In the genomic region with DNA sequence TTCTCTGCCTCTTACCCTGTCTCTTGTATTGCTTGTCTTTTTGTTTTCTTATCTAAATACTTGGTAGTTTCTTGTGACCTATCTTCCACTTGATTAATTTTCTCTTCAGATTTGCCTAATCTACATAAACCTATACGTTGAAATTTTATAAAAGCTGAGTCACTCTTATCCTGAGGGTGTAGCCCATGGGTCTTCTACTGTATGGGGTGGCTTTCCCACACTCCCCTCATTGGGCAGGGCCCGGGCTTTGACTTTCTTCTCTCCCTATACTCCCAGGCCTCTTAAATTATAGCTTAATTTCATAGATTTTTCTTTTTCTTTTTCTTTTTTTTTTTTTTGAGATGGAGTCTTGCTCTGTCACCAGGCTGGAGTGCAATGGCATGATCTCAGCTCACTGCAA, we compare ENCODE assay signal across 6 cellular contexts.
DNase-seq lines count a peak whose midpoint lies in the region; ATAC-seq and TF ChIP-seq lines count a peak whose summit lies in the region.
"Not testable (repeated sequence)": the region's sequence is repeated elsewhere in the genome, so short reads cannot be mapped to it uniquely, and the experiment has no call there.

No MANE protein-coding gene starts in this region.

- CTCF ChIA-PET in activated CD8-positive, alpha-beta T cell treated with anti-CD3 and anti-CD28 coated beads for 36 hours (lab: Charles Lee) = not testable (repeated sequence)
- CTCF ChIA-PET in activated naive CD4-positive, alpha-beta T cell treated with anti-CD3 and anti-CD28 coated beads for 36 hours (lab: Charles Lee) = interaction anchor here (1.1 kb wide), 1 partner anchor 68 kb away, joined by 5 read pairs; no protein-coding TSS in a partner anchor

- H3K36me3 Mint-ChIP-seq in activated CD8-positive, alpha-beta T cell treated with anti-CD3 and anti-CD28 coated beads for 36 hours (ENCODE audit: low read depth) = peaks cover 25% of the 10 kb centered on the region
- H3K36me3 Mint-ChIP-seq in activated naive CD4-positive, alpha-beta T cell treated with anti-CD3 and anti-CD28 coated beads for 36 hours (ENCODE audit: low read depth) = peaks cover 13% of the 10 kb centered on the region
- peaks cover 26% of the 10 kb centered on the region for H3K36me3 Mint-ChIP-seq in activated naive CD8-positive, alpha-beta T cell treated with anti-CD3 and anti-CD28 coated beads, Interleukin-2, amount 50 U/mL, for 24 hours (ENCODE audit: low read depth)
- H3K36me3 Mint-ChIP-seq in endothelial cell (ENCODE audit: low read depth, unreplicated experiment) = not testable (repeated sequence)
- H3K36me3 Mint-ChIP-seq in naive thymus-derived CD8-positive, alpha-beta T cell = peaks cover 0 to 83% (median 11%) of the 10 kb centered on the region in 3 donors
- peaks cover 26% of the 10 kb centered on the region for H3K36me3 Mint-ChIP-seq in stimulated activated memory B cell treated with anti-CD40 and anti-IgM and Interleukin-4, amounts not matched to agents 10 μg/mL and 1 μg/mL and 100 μg/mL, for 72 hours

- peak overlapping the region; percentile 59 for H3K27ac Mint-ChIP-seq in activated CD8-positive, alpha-beta T cell treated with anti-CD3 and anti-CD28 coated beads for 36 hours
- peak overlapping the region; percentile 65 for H3K27ac Mint-ChIP-seq in activated naive CD4-positive, alpha-beta T cell treated with anti-CD3 and anti-CD28 coated beads for 36 hours
- H3K27ac Mint-ChIP-seq in activated naive CD8-positive, alpha-beta T cell treated with anti-CD3 and anti-CD28 coated beads, Interleukin-2, amount 50 U/mL, for 24 hours = peak overlapping the region; percentile 55
- not testable (repeated sequence) for H3K27ac Mint-ChIP-seq in endothelial cell (ENCODE audit: unreplicated experiment)
- H3K27ac Mint-ChIP-seq in naive thymus-derived CD8-positive, alpha-beta T cell = peak overlapping the region in 7 of 10 donors; percentile 31 to 91 (median 65)
- H3K27ac Mint-ChIP-seq in stimulated activated memory B cell treated with anti-CD40 and anti-IgM and Interleukin-4, amounts not matched to agents 10 μg/mL and 1 μg/mL and 100 μg/mL, for 72 hours = peak overlapping the region; percentile 45

- ATAC-seq in activated CD8-positive, alpha-beta T cell treated with anti-CD3 and anti-CD28 coated beads for 36 hours; activated naive CD8-positive, alpha-beta T cell treated with anti-CD3 and anti-CD28 coated beads, Interleukin-2, amount 50 U/mL, for 24 hours; naive thymus-derived CD8-positive, alpha-beta T cell; stimulated activated memory B cell treated with anti-CD40 and anti-IgM and Interleukin-4, amounts not matched to agents 10 μg/mL and 1 μg/mL and 100 μg/mL, for 72 hours: not testable (repeated sequence)

- TF ChIP-seq CTCF in activated CD8-positive, alpha-beta T cell treated with anti-CD3 and anti-CD28 coated beads for 36 hours (IDR thresholded peaks at IDR 0.05); endothelial cell (IDR thresholded peaks at IDR 0.05; ENCODE audit: unreplicated experiment): not testable (repeated sequence)

- not testable (repeated sequence) for H3K4me3 Mint-ChIP-seq in activated CD8-positive, alpha-beta T cell treated with anti-CD3 and anti-CD28 coated beads for 36 hours; activated naive CD4-positive, alpha-beta T cell treated with anti-CD3 and anti-CD28 coated beads for 36 hours; activated naive CD8-positive, alpha-beta T cell treated with anti-CD3 and anti-CD28 coated beads, Interleukin-2, amount 50 U/mL, for 24 hours; naive thymus-derived CD8-positive, alpha-beta T cell; stimulated activated memory B cell treated with anti-CD40 and anti-IgM and Interleukin-4, amounts not matched to agents 10 μg/mL and 1 μg/mL and 100 μg/mL, for 72 hours
- peak overlapping the region; percentile 3 for H3K4me3 Mint-ChIP-seq in endothelial cell (ENCODE audit: unreplicated experiment)

- POLR2A ChIA-PET in activated CD8-positive, alpha-beta T cell treated with anti-CD3 and anti-CD28 coated beads for 36 hours (lab: Charles Lee) = interaction anchor here (0.6 kb wide), 1 partner anchor 658 kb away, joined by 3 read pairs; no protein-coding TSS in a partner anchor
- POLR2A ChIA-PET in naive thymus-derived CD8-positive, alpha-beta T cell (lab: Charles Lee) = interaction anchor here (0.7 kb wide), 1 partner anchor 343 kb away, joined by 3 read pairs; no protein-coding TSS in a partner anchor

- not testable (repeated sequence) for H3K9me3 Mint-ChIP-seq in activated CD8-positive, alpha-beta T cell treated with anti-CD3 and anti-CD28 coated beads for 36 hours; activated naive CD4-positive, alpha-beta T cell treated with anti-CD3 and anti-CD28 coated beads for 36 hours; activated naive CD8-positive, alpha-beta T cell treated with anti-CD3 and anti-CD28 coated beads, Interleukin-2, amount 50 U/mL, for 24 hours; endothelial cell (ENCODE audit: unreplicated experiment); naive thymus-derived CD8-positive, alpha-beta T cell; stimulated activated memory B cell treated with anti-CD40 and anti-IgM and Interleukin-4, amounts not matched to agents 10 μg/mL and 1 μg/mL and 100 μg/mL, for 72 hours

- not testable (repeated sequence) for H3K27me3 Mint-ChIP-seq in activated CD8-positive, alpha-beta T cell treated with anti-CD3 and anti-CD28 coated beads for 36 hours; activated naive CD4-positive, alpha-beta T cell treated with anti-CD3 and anti-CD28 coated beads for 36 hours (ENCODE audit: low read depth); activated naive CD8-positive, alpha-beta T cell treated with anti-CD3 and anti-CD28 coated beads, Interleukin-2, amount 50 U/mL, for 24 hours; endothelial cell (ENCODE audit: unreplicated experiment); naive thymus-derived CD8-positive, alpha-beta T cell; stimulated activated memory B cell treated with anti-CD40 and anti-IgM and Interleukin-4, amounts not matched to agents 10 μg/mL and 1 μg/mL and 100 μg/mL, for 72 hours

- intact Hi-C loops in activated CD8-positive, alpha-beta T cell treated with anti-CD3 and anti-CD28 coated beads for 36 hours (cut with micrococcal nuclease); activated naive CD4-positive, alpha-beta T cell treated with anti-CD3 and anti-CD28 coated beads for 36 hours (cut with micrococcal nuclease): not testable (repeated sequence)

- H3K4me1 Mint-ChIP-seq in activated CD8-positive, alpha-beta T cell treated with anti-CD3 and anti-CD28 coated beads for 36 hours (ENCODE audit: low read depth) = peaks cover 14% of the 10 kb centered on the region
- H3K4me1 Mint-ChIP-seq in activated naive CD4-positive, alpha-beta T cell treated with anti-CD3 and anti-CD28 coated beads for 36 hours (ENCODE audit: low read depth) = peaks cover 20% of the 10 kb centered on the region
- H3K4me1 Mint-ChIP-seq in activated naive CD8-positive, alpha-beta T cell treated with anti-CD3 and anti-CD28 coated beads, Interleukin-2, amount 50 U/mL, for 24 hours = peaks cover 13% of the 10 kb centered on the region
- not testable (repeated sequence) for H3K4me1 Mint-ChIP-seq in endothelial cell (ENCODE audit: unreplicated experiment)
- H3K4me1 Mint-ChIP-seq in naive thymus-derived CD8-positive, alpha-beta T cell = peaks cover 3 to 41% (median 33%) of the 10 kb centered on the region in 4 donors
- peaks cover 13% of the 10 kb centered on the region for H3K4me1 Mint-ChIP-seq in stimulated activated memory B cell treated with anti-CD40 and anti-IgM and Interleukin-4, amounts not matched to agents 10 μg/mL and 1 μg/mL and 100 μg/mL, for 72 hours

- not testable (repeated sequence) for DNase-seq in activated CD8-positive, alpha-beta T cell treated with anti-CD3 and anti-CD28 coated beads for 36 hours; activated naive CD4-positive, alpha-beta T cell treated with anti-CD3 and anti-CD28 coated beads for 36 hours; activated naive CD8-positive, alpha-beta T cell treated with anti-CD3 and anti-CD28 coated beads, Interleukin-2, amount 50 U/mL, for 24 hours; endothelial cell (ENCODE audit: low spot score); naive thymus-derived CD8-positive, alpha-beta T cell
